Comparison of ENCODE assay signal across 14 cellular contexts in genomic region chr3:185071401-185071800, GRCh38.
DNase-seq lines count a peak whose midpoint lies in the region; ATAC-seq, FAIRE-seq and TF ChIP-seq lines count a peak whose summit lies in the region.
"Had no signal": no experiment of that assay in that cellular context is flagged by ENCODE, and none has a peak within 500 bp of the region (broad histone marks: within the 10 kb centered on the region; RNA-seq: fewer than 3 reads in every experiment).

No MANE protein-coding gene starts in this region.

- H3K36me3 ChIP-seq in HEK293 (ENCODE audit: control insufficient read depth in 2 of 2, insufficient read depth in 1 of 2, low read length in 2 of 2) (no peaks in the 10 kb centered on the region), K562 (ENCODE audit: control insufficient read depth, insufficient read depth, low read length) (no peaks in the 10 kb centered on the region), mesendoderm (ENCODE audit: control insufficient read depth, insufficient read depth, low read length) (no peaks in the 10 kb centered on the region), smooth muscle cell (ENCODE audit: low read depth) (no peaks in the 10 kb centered on the region)
- H3K36me3 ChIP-seq: BLaER1 treated with 17β-estradiol and CSF1 and Interleukin-3, amounts not matched to agents 10 nM and 100 nM had no signal

- no peak overlapping the region for H4K5ac ChIP-seq in mesendoderm (ENCODE audit: low read length)

- H2BK15ac ChIP-seq in mesendoderm (replicated peaks; ENCODE audit: low read depth), result no peak overlapping the region

- FAIRE-seq in K562 (lab: Jason Lieb, UNC), result no peak

- CTCF ChIA-PET in HEK293 (lab: Yijun Ruan, JAX), result interaction anchor here (0.8 to 1.8 kb wide), 4 partner anchors 13 to 106 kb away, joined by 3 to 9 read pairs (median 6); no protein-coding TSS in a partner anchor
- CTCF ChIA-PET in K562 (lab: Yijun Ruan, JAX; ENCODE audit: low intra/inter-chr PET ratio), result no interaction called here

- TF ChIP-seq EP300 in K562 (IDR thresholded peaks at IDR 0.05; ENCODE audit: low read length), result no peak

- H3K27ac ChIP-seq in HEK293 (ENCODE audit: extremely low read depth, low read depth, low read length) (no peak overlapping the region), K562 (ENCODE audit: extremely low read depth, low read depth, low read length) (no peak overlapping the region), mesendoderm (ENCODE audit: low read depth, low read length) (no peak overlapping the region), smooth muscle cell (ENCODE audit: low read depth) (no peak overlapping the region)
- H3K27ac ChIP-seq: BLaER1 treated with 17β-estradiol and CSF1 and Interleukin-3, amounts not matched to agents 10 nM and 100 nM had no signal

- peak in 1 of 2 experiments; percentile 37; a peak in 2 of 4 replicates for TF ChIP-seq RAD21 in K562 (CRISPR knock-in tag; conservative IDR thresholded peaks at IDR 0.05 in 1 of 2, IDR thresholded peaks at IDR 0.05 in 1 of 2)

- WGBS in K562 (ENCODE audit: insufficient coverage, low coverage, missing lambda C conversion rate), result 43% methylated on average over 6 of the region's 6 CpGs
- no CpG with 5 or more reads among the region's 6 CpGs for WGBS in mesendoderm (ENCODE audit: extremely low coverage, insufficient coverage, low lambda C conversion rate)
- 86% methylated on average over 6 of the region's 6 CpGs for WGBS in smooth muscle cell (ENCODE audit: low lambda C conversion rate)

- H3K4me3 ChIP-seq in HEK293 (ENCODE audit: low read depth, low read length), result no peak overlapping the region
- no peak overlapping the region for H3K4me3 ChIP-seq in K562
- H3K4me3 ChIP-seq in mesendoderm (ENCODE audit: low read length), result no peak overlapping the region
- no peak overlapping the region for H3K4me3 ChIP-seq in smooth muscle cell
- H3K4me3 ChIP-seq: BLaER1 treated with 17β-estradiol and CSF1 and Interleukin-3, amounts not matched to agents 10 nM and 100 nM had no signal

- no peak overlapping the region for H4K8ac ChIP-seq in mesendoderm (ENCODE audit: low read depth, low read length)

- in situ Hi-C loops in K562 (cut with MboI), result no loop called here

- H2AK5ac ChIP-seq in mesendoderm (ENCODE audit: low read length), result no peak overlapping the region

- H3K79me1 ChIP-seq in mesendoderm (ENCODE audit: low read length), result no peaks in the 10 kb centered on the region

- ATAC-seq in K562, result 0 out of 3 replicates have a peak, but pooled peaks have one; percentile 24
- ATAC-seq in activated CD4-positive, CD25-positive, alpha-beta regulatory T cell treated with anti-CD3 and anti-CD28 coated beads, Interleukin-2, amount 50 U/mL, for 24 hours, result no peak

- no peak for TF ChIP-seq POLR2A in K562 (conservative IDR thresholded peaks at IDR 0.05)

- H3K4me2 ChIP-seq in K562 (ENCODE audit: insufficient read depth, low read length) (no peak overlapping the region), mesendoderm (ENCODE audit: low read length) (no peak overlapping the region), smooth muscle cell (no peak overlapping the region)
- H3K4me2 ChIP-seq: BLaER1 treated with 17β-estradiol and CSF1 and Interleukin-3, amounts not matched to agents 10 nM and 100 nM had no signal

- TF ChIP-seq CTCF in HEK293 (tag by site-specific recombination; IDR thresholded peaks at IDR 0.05) (no peak), K562 (IDR thresholded peaks at IDR 0.05 in 2 of 3, conservative IDR thresholded peaks at IDR 0.05 in 1 of 3; ENCODE audit: insufficient read depth in 2 of 3, low read depth in 1 of 3, low read length in 3 of 3) (peak; percentile 19 to 22 (median 20); a peak in 4 of 6 replicates), smooth muscle cell (IDR thresholded peaks at IDR 0.05; ENCODE audit: borderline replicate concordance, insufficient read depth, poor library complexity, severe bottlenecking) (no peak)

- no peak overlapping the region for H2BK5ac ChIP-seq in mesendoderm (ENCODE audit: low read length)

- H3K9me3 ChIP-seq in HEK293 (ENCODE audit: control insufficient read depth, insufficient read depth, low read depth, low read length) (no peaks in the 10 kb centered on the region), K562 (replicated peaks; ENCODE audit: control insufficient read depth, insufficient read depth, low read depth, low read length) (no peaks in the 10 kb centered on the region), smooth muscle cell (replicated peaks; ENCODE audit: low read depth) (no peaks in the 10 kb centered on the region)
- H3K9me3 ChIP-seq: BLaER1 treated with 17β-estradiol and CSF1 and Interleukin-3, amounts not matched to agents 10 nM and 100 nM had no signal

- H3K4ac ChIP-seq in mesendoderm (ENCODE audit: low read depth, low read length), result no peak overlapping the region

- H4K20me1 ChIP-seq in K562 (replicated peaks; ENCODE audit: control insufficient read depth, insufficient read depth, low read length) (no peaks in the 10 kb centered on the region), smooth muscle cell (ENCODE audit: low read depth) (no peaks in the 10 kb centered on the region)
- H4K20me1 ChIP-seq: BLaER1 treated with 17β-estradiol and CSF1 and Interleukin-3, amounts not matched to agents 10 nM and 100 nM had no signal

- H3K79me2 ChIP-seq in K562 (ENCODE audit: control insufficient read depth, insufficient read depth, low read length), result no peaks in the 10 kb centered on the region
- no peaks in the 10 kb centered on the region for H3K79me2 ChIP-seq in mesendoderm (ENCODE audit: control insufficient read depth, insufficient read depth, low read length)
- H3K79me2 ChIP-seq in smooth muscle cell (ENCODE audit: low read depth), result no peaks in the 10 kb centered on the region

- H3K9ac ChIP-seq in K562 (ENCODE audit: insufficient read depth in 1 of 2, low read depth in 2 of 2, low read length in 2 of 2), result peak overlapping the region in 1 of 2 experiments; percentile 9; a peak in 1 of 4 replicates
- no peak overlapping the region for H3K9ac ChIP-seq in mesendoderm (ENCODE audit: low read length)
- no peak overlapping the region for H3K9ac ChIP-seq in smooth muscle cell (ENCODE audit: low read depth)
- H3K9ac ChIP-seq: BLaER1 treated with 17β-estradiol and CSF1 and Interleukin-3, amounts not matched to agents 10 nM and 100 nM had no signal

- BruUV-seq in K562 (replicated peaks; lab: Mats Ljungman, UMichigan), result no TSS peak

- H3K56ac ChIP-seq in mesendoderm (ENCODE audit: low read length), result no peak overlapping the region

- H3K9me1 ChIP-seq in K562 (ENCODE audit: control insufficient read depth, insufficient read depth, low read length), result peaks cover 3% of the 10 kb centered on the region

- H2BK120ac ChIP-seq in mesendoderm (ENCODE audit: low read depth, low read length), result no peak overlapping the region

- POLR2A ChIA-PET in HEK293 (lab: Yijun Ruan, JAX), result interaction anchor here (0.6 kb wide), 1 partner anchor 383 kb away, joined by 3 read pairs; no protein-coding TSS in a partner anchor
- POLR2A ChIA-PET in K562 (lab: Yijun Ruan, JAX), result interaction anchor here (0.9 to 1.1 kb wide), 2 partner anchors 9 to 15 kb away, joined by 4 read pairs; no protein-coding TSS in a partner anchor

- intact Hi-C loops in K562 (cut with micrococcal nuclease), result loop anchor here (5.0 kb wide), 1 partner anchor 194 kb away; no protein-coding TSS in a partner anchor

- no peaks in the 10 kb centered on the region for H3F3A ChIP-seq in smooth muscle cell (ENCODE audit: low read depth)

- DNase-seq in D341Med (ENCODE audit: low spot score) (peak; percentile 59), K562 (ENCODE audit: extremely low read depth in 1 of 4, low spot score in 3 of 4) (no peak), mesendoderm (peak; percentile 18), smooth muscle cell (lab: John Stamatoyannopoulos, UW; ENCODE audit: unreplicated experiment) (no peak), GOT3 (lab: John Stamatoyannopoulos, UW) (no peak)
- DNase-seq: DMS153, NCI-H1436 treated with DMSO at 0.1 percent for 48 hours, NCI-H2081, NCI-H345, NCI-H526 treated with DMSO at 0.1 percent for 48 hours, Right ventricle myocardium superior had no signal

- H2AFZ ChIP-seq in K562 (ENCODE audit: low read depth, low read length) (no peak overlapping the region), smooth muscle cell (ENCODE audit: low read depth) (no peak overlapping the region)

- no peak overlapping the region for H3K18ac ChIP-seq in mesendoderm (ENCODE audit: low read length)

- no peak overlapping the region for H3K23ac ChIP-seq in mesendoderm (ENCODE audit: low read length)

- H3K4me1 ChIP-seq in HEK293 (ENCODE audit: control insufficient read depth, insufficient read depth, low read length) (no peaks in the 10 kb centered on the region), K562 (replicated peaks in 1 of 2; ENCODE audit: control insufficient read depth in 2 of 2, insufficient read depth in 2 of 2, low read length in 2 of 2) (peaks cover 4 to 19% of the 10 kb centered on the region in 2 experiments; a peak in 4 of 5 replicates), mesendoderm (ENCODE audit: control insufficient read depth, low read depth, low read length) (no peaks in the 10 kb centered on the region), smooth muscle cell (ENCODE audit: low read depth) (no peaks in the 10 kb centered on the region)
- H3K4me1 ChIP-seq: BLaER1 treated with 17β-estradiol and CSF1 and Interleukin-3, amounts not matched to agents 10 nM and 100 nM had no signal

- H3K27me3 ChIP-seq in K562 (ENCODE audit: control insufficient read depth in 2 of 2, insufficient read depth in 2 of 2, low read length in 2 of 2) (peaks cover 16 to 58% of the 10 kb centered on the region in 2 experiments; a peak in 3 of 5 replicates), mesendoderm (ENCODE audit: insufficient read depth, low read length, poor library complexity) (no peaks in the 10 kb centered on the region), smooth muscle cell (ENCODE audit: low read depth) (no peaks in the 10 kb centered on the region)
- H3K27me3 ChIP-seq: BLaER1 treated with 17β-estradiol and CSF1 and Interleukin-3, amounts not matched to agents 10 nM and 100 nM had no signal

TF ChIP-seq in HEK293, 187 proteins besides CTCF, POLR2A, EP300 and RAD21:
- TF ChIP-seq ZNF654 (tag by site-specific recombination; IDR thresholded peaks at IDR 0.05; ENCODE audit: low read depth) (peak; percentile 19; the same call in 1 of the 2 replicates), ZIC2 (tag by site-specific recombination; IDR thresholded peaks at IDR 0.05) (no peak)

TF ChIP-seq in K562, 482 proteins besides CTCF, POLR2A, EP300 and RAD21 (continues in another document):
- no peak for TF ChIP-seq EWSR1 (IDR thresholded peaks at IDR 0.05; ENCODE audit: borderline replicate concordance, low read depth, partially characterized antibody)
- TF ChIP-seq ZBTB7A (IDR thresholded peaks at IDR 0.05; ENCODE audit: borderline replicate concordance, control insufficient read depth, low read depth, low read length), result 0 out of 2 replicates have a peak, but pooled peaks have one; percentile 26
- TF ChIP-seq MAZ (CRISPR knock-in tag; conservative IDR thresholded peaks at IDR 0.05 in 1 of 2, IDR thresholded peaks at IDR 0.05 in 1 of 2), result peak in 1 of 2 experiments; percentile 48; a peak in 1 of 4 replicates

Comparison
In these comparisons a context has a peak if more than half of its experiments do, and no peak if none do; other contexts are left out.
1. DNase-seq: peak in D341Med (single experiment) and mesendoderm (single experiment); none in K562 (0 of 4), smooth muscle cell (single experiment) and GOT3 (single experiment).
2. CTCF ChIP-seq: peak in K562 (3 of 3); none in HEK293 (single experiment) and smooth muscle cell (single experiment).